In genomic region chr4:17981063-17981462, GRCh38 we compare ENCODE assay signal across 19 cellular contexts. TPM values are rescaled to one million over a fixed set of nuclear protein-coding genes. Genes with fewer than 3 reads are reported as not detected.
DNase-seq lines count a peak whose midpoint lies in the region; ATAC-seq and TF ChIP-seq lines count a peak whose summit lies in the region.
"Had no signal": no experiment of that assay in that cellular context is flagged by ENCODE, and none has a peak within 500 bp of the region (broad histone marks: within the 10 kb centered on the region; RNA-seq: fewer than 3 reads in every experiment).

No MANE protein-coding gene starts in this region.

- no peaks in the 10 kb centered on the region for H3F3A ChIP-seq in PC-3 (ENCODE audit: low read length, unreplicated experiment)

- H3K9me3 ChIP-seq in A673 (ENCODE audit: low read depth, low read length, poor library complexity, severe bottlenecking) (peaks cover 28% of the 10 kb centered on the region), PC-3 (ENCODE audit: low read length) (no peaks in the 10 kb centered on the region), BE2C (no peaks in the 10 kb centered on the region), esophagus squamous epithelium (peaks cover 0 to 10% (median under 1%) of the 10 kb centered on the region in 3 donors)

- H3K27me3 ChIP-seq in A673 (replicated peaks; ENCODE audit: insufficient read depth, low read depth, low read length, poor library complexity) (no peaks in the 10 kb centered on the region), PC-3 (ENCODE audit: low read length) (no peaks in the 10 kb centered on the region), BE2C (no peaks in the 10 kb centered on the region), esophagus squamous epithelium (no peaks in the 10 kb centered on the region)

- no peak overlapping the region for H2AFZ ChIP-seq in PC-3 (ENCODE audit: low read length)

- H3K9me2 ChIP-seq in PC-3 (replicated peaks; ENCODE audit: low read length): no peaks in the 10 kb centered on the region

- no peak overlapping the region for H3K4me3 ChIP-seq in A673 (ENCODE audit: low read depth, low read length, poor library complexity, severe bottlenecking)
- H3K4me3 ChIP-seq in PC-3 (ENCODE audit: low read length): no peak overlapping the region
- H3K4me3 ChIP-seq in epithelial cell of esophagus (ENCODE audit: low read length): no peak overlapping the region
- H3K4me3 ChIP-seq in BE2C (ENCODE audit: low read depth, low read length): no peak overlapping the region
- no peak overlapping the region for H3K4me3 ChIP-seq in esophagus squamous epithelium
- H3K4me3 ChIP-seq: HAP-1, SK-N-MC had no signal

- H3K79me2 ChIP-seq in PC-3 (ENCODE audit: low read length): no peaks in the 10 kb centered on the region

- H3K27ac ChIP-seq in A673 (ENCODE audit: low read depth, low read length, poor library complexity, severe bottlenecking): no peak overlapping the region
- H3K27ac ChIP-seq in PC-3 (ENCODE audit: low read length): no peak overlapping the region
- H3K27ac ChIP-seq in esophagus squamous epithelium: no peak overlapping the region
- H3K27ac ChIP-seq: HL-60, SK-N-MC had no signal

- intact Hi-C loops in A673 (cut with micrococcal nuclease; ENCODE audit: unreplicated experiment): no loop called here
- intact Hi-C loops in PC-3 (cut with micrococcal nuclease): no loop called here
- intact Hi-C loops in esophagus squamous epithelium (cut with DNase I): no loop called here

- DNase-seq in A673 (ENCODE audit: low spot score): peak; percentile 4
- DNase-seq in HCEC 1CT: peak; percentile 20
- DNase-seq in PC-3: peak; percentile 15
- DNase-seq in epithelial cell of esophagus (ENCODE audit: low read depth): peak; percentile 47
- DNase-seq in BE2C: no peak
- DNase-seq in T1000 (lab: John Stamatoyannopoulos, UW): no peak
- no peak for DNase-seq in esophagus squamous epithelium (lab: John Stamatoyannopoulos, UW)
- DNase-seq in islet precursor cell: no peak
- DNase-seq: ACHN; CD4-positive, alpha-beta T cell; DMS53; NCI-H187; NCI-H446; NCI-H69; NK-92 treated with Interleukin-12 subunit alpha and Interleukin-12 subunit beta, amount 100 ng/mL, for 24 hours had no signal

- H3K9ac ChIP-seq in PC-3 (ENCODE audit: low read length): no peak overlapping the region

- CTCF ChIA-PET in A673 (lab: Charles Lee): no interaction called here
- CTCF ChIA-PET in PC-3 (lab: Charles Lee): no interaction called here

- no peaks in the 10 kb centered on the region for H4K20me1 ChIP-seq in PC-3 (ENCODE audit: low read length)

- BruUV-seq in A673 (replicated peaks; lab: Mats Ljungman, UMichigan) (no TSS peak), PC-3 (replicated peaks; lab: Mats Ljungman, UMichigan) (no TSS peak)

- 29 to 65% methylated on average over 1 of the region's 1 CpG for WGBS in esophagus squamous epithelium, 2 donors

- POLR2A ChIA-PET in A673 (lab: Charles Lee; ENCODE audit: low non-redundant PET): no interaction called here
- POLR2A ChIA-PET in PC-3 (lab: Charles Lee; ENCODE audit: unreplicated experiment): no interaction called here

- TF ChIP-seq POLR2A in esophagus squamous epithelium (IDR thresholded peaks at IDR 0.05): no peak

- H3K36me3 ChIP-seq in A673 (ENCODE audit: insufficient read depth, low read length, poor library complexity, severe bottlenecking) (no peaks in the 10 kb centered on the region), PC-3 (ENCODE audit: low read depth, low read length) (no peaks in the 10 kb centered on the region), BE2C (no peaks in the 10 kb centered on the region), esophagus squamous epithelium (no peaks in the 10 kb centered on the region)
- H3K36me3 ChIP-seq: HAP-1 had no signal

- no peak for ATAC-seq in PC-3
- ATAC-seq: Panc1 had no signal

- no peaks in the 10 kb centered on the region for H3K4me1 ChIP-seq in A673 (ENCODE audit: insufficient read depth, low read length, poor library complexity, severe bottlenecking)
- no peaks in the 10 kb centered on the region; the same call in 1 of the 2 replicates for H3K4me1 ChIP-seq in PC-3 (ENCODE audit: insufficient read depth, low read length)
- H3K4me1 ChIP-seq in BE2C: no peaks in the 10 kb centered on the region
- no peaks in the 10 kb centered on the region for H3K4me1 ChIP-seq in esophagus squamous epithelium
- H3K4me1 ChIP-seq: HAP-1 had no signal

- TF ChIP-seq CTCF in A673 (conservative IDR thresholded peaks at IDR 0.05; ENCODE audit: low read depth, low read length) (no peak), PC-3 (conservative IDR thresholded peaks at IDR 0.05; ENCODE audit: low read depth, low read length) (no peak), epithelial cell of esophagus (IDR thresholded peaks at IDR 0.05; ENCODE audit: insufficient read depth, low read depth, low read length, missing control alignments) (no peak), BE2C (IDR thresholded peaks at IDR 0.05; ENCODE audit: low read depth, low read length) (no peak), esophagus squamous epithelium (IDR thresholded peaks at IDR 0.05) (no peak)

- H3K4me2 ChIP-seq in PC-3 (ENCODE audit: low read length): no peak overlapping the region

RNA-seq across cellular contexts. Expression of gene LCORL, which starts 40.5 kb away (rescaled TPM):
- total RNA-seq in A673 (2021) (29.7 and 30.4 TPM in 2 replicates), PC-3 (2014; rRNA removed) (2.9 and 3.7 TPM in 2 replicates), esophagus squamous epithelium (10 to 100 TPM in 1 of 4 donors, 1 to 10 TPM in 3; 6.1 to 17.5 (median 8.2) TPM)
- polyA plus RNA-seq in BE2C (2012; ENCODE audit: insufficient read depth, insufficient read length, low read depth): 8.4 TPM

Comparison
In these comparisons a context has a peak if more than half of its experiments do, and no peak if none do; other contexts are left out.
1. DNase-seq: peak in A673 (single experiment), HCEC 1CT (single experiment), PC-3 (single experiment) and epithelial cell of esophagus (single experiment); none in BE2C (single experiment), T1000 (single experiment), esophagus squamous epithelium (single experiment) and islet precursor cell (single experiment).